26 cellular contexts compared by ENCODE assay signal in genomic region chr4:26866781-26867180, GRCh38. TPM values are rescaled to one million over a fixed set of nuclear protein-coding genes. Genes with fewer than 3 reads are reported as not detected.
DNase-seq lines count a peak whose midpoint lies in the region; ATAC-seq and FAIRE-seq lines count a peak whose summit lies in the region.
"Had no signal": no experiment of that assay in that cellular context is flagged by ENCODE, and none has a peak within 500 bp of the region (broad histone marks: within the 10 kb centered on the region; RNA-seq: fewer than 3 reads in every experiment).

No MANE protein-coding gene starts in this region.

- peaks cover 0 to 11% (median 0%) of the 10 kb centered on the region in 11 experiments; a peak in 5 of 22 replicates for H3K9me3 ChIP-seq in BLaER1 treated with 17β-estradiol and CSF1 and Interleukin-3, amounts not matched to agents 10 nM and 100 nM (replicated peaks in 1 of 11)
- H3K9me3 ChIP-seq: right lobe of liver, SJCRH30, upper lobe of left lung had no signal

- H3K4me3 ChIP-seq in BLaER1 treated with 17β-estradiol and CSF1 and Interleukin-3, amounts not matched to agents 10 nM and 100 nM: no peak overlapping the region
- no peak overlapping the region for H3K4me3 ChIP-seq in H7 (ENCODE audit: insufficient read depth, low read depth, low read length)
- H3K4me3 ChIP-seq: right lobe of liver, SJCRH30, upper lobe of left lung had no signal

- FAIRE-seq in GM19239 (lab: Jason Lieb, UNC): no peak
- FAIRE-seq: bronchial epithelial cell, endometrium had no signal

- POLR2A ChIA-PET in T-cell (lab: Charles Lee): interaction anchor here (0.5 to 4.5 kb wide), 10 partner anchors 14 to 124 kb away, joined by 3 to 33 read pairs (median 4); no protein-coding TSS in a partner anchor

- no peak overlapping the region for H3K27ac ChIP-seq in BLaER1 treated with 17β-estradiol and CSF1 and Interleukin-3, amounts not matched to agents 10 nM and 100 nM
- H3K27ac ChIP-seq: 22Rv1, parathyroid adenoma, right lobe of liver, SJCRH30 had no signal

- no peak for ATAC-seq in T-cell (replicated peaks in 1 of 4)
- peak; percentile 60 for ATAC-seq in effector memory CD8-positive, alpha-beta T cell (replicated peaks)
- ATAC-seq: Panc1, right lobe of liver had no signal

- DNase-seq in T-helper 1 cell: no peak
- DNase-seq in T-cell: no peak
- DNase-seq in effector memory CD8-positive, alpha-beta T cell: no peak
- DNase-seq in H7: no peak
- DNase-seq in GM19239 (ENCODE audit: insufficient read length, low spot score): no peak
- DNase-seq in SIG-M5 treated with dmso at 0.1 percent for 504 hours (lab: John Stamatoyannopoulos, UW; ENCODE audit: unreplicated experiment): no peak
- DNase-seq: Calu3, cortex of kidney, H9, IMR-90, mesenchymal stem cell, NCI-H1417 treated with DMSO at 0.1 percent for 48 hours, NCI-H2107, NCI-H510A, right lobe of liver, SJCRH30, upper lobe of left lung had no signal

- H3K4me1 ChIP-seq in BLaER1 treated with 17β-estradiol and CSF1 and Interleukin-3, amounts not matched to agents 10 nM and 100 nM: peaks cover 36 to 86% (median 66%) of the 10 kb centered on the region in 10 experiments
- H3K4me1 ChIP-seq: parathyroid adenoma had no signal

- no peak overlapping the region for H3K9ac ChIP-seq in BLaER1 treated with 17β-estradiol and CSF1 and Interleukin-3, amounts not matched to agents 10 nM and 100 nM
- H3K9ac ChIP-seq: parathyroid adenoma had no signal

- H3K36me3 Mint-ChIP-seq in T-helper 1 cell treated with Interleukin-12 subunit alpha and Interleukin-12 subunit beta and Interleukin-4 antibody, amounts not matched to agents 30 μg/mL and 1 μg/mL, for 36 hours (ENCODE audit: low read depth): peaks cover 14% of the 10 kb centered on the region
- H3K36me3 Mint-ChIP-seq in T-cell: peaks cover 5% of the 10 kb centered on the region
- peaks cover 8% of the 10 kb centered on the region for H3K36me3 Mint-ChIP-seq in effector memory CD8-positive, alpha-beta T cell (ENCODE audit: insufficient read depth)
- H3K36me3 Mint-ChIP-seq: WTC11 had no signal

- H3K9me3 Mint-ChIP-seq in T-helper 1 cell treated with Interleukin-12 subunit alpha and Interleukin-12 subunit beta and Interleukin-4 antibody, amounts not matched to agents 30 μg/mL and 1 μg/mL, for 36 hours: no peaks in the 10 kb centered on the region
- H3K9me3 Mint-ChIP-seq in T-cell: no peaks in the 10 kb centered on the region
- H3K9me3 Mint-ChIP-seq in effector memory CD8-positive, alpha-beta T cell: no peaks in the 10 kb centered on the region
- H3K9me3 Mint-ChIP-seq: activated T-helper 2 cell treated with anti-CD3 and anti-CD28 coated beads, Interferon-gamma antibody, Interleukin-2, Interleukin-4, amounts not matched to agents 10 μg/mL and 5 μg/mL and 100 μg/mL, durations not matched to agents 14 hours and 24 hours and 36 hours; H9; WTC11 had no signal

- H3K4me1 Mint-ChIP-seq in T-helper 1 cell treated with Interleukin-12 subunit alpha and Interleukin-12 subunit beta and Interleukin-4 antibody, amounts not matched to agents 30 μg/mL and 1 μg/mL, for 36 hours (ENCODE audit: low read depth): peaks cover 58% of the 10 kb centered on the region
- H3K4me1 Mint-ChIP-seq in T-cell: peaks cover 80 to 90% (median 84%) of the 10 kb centered on the region in 3 donors
- peaks cover 46 to 73% of the 10 kb centered on the region in 2 donors for H3K4me1 Mint-ChIP-seq in effector memory CD8-positive, alpha-beta T cell (ENCODE audit: low read depth in 2 of 2)

- H3K27ac Mint-ChIP-seq in T-helper 1 cell treated with Interleukin-12 subunit alpha and Interleukin-12 subunit beta and Interleukin-4 antibody, amounts not matched to agents 30 μg/mL and 1 μg/mL, for 36 hours: no peak overlapping the region
- H3K27ac Mint-ChIP-seq in T-cell: peak overlapping the region; percentile 71 to 73
- peak overlapping the region; percentile 0 to 3 for H3K27ac Mint-ChIP-seq in effector memory CD8-positive, alpha-beta T cell
- H3K27ac Mint-ChIP-seq: activated T-helper 2 cell treated with anti-CD3 and anti-CD28 coated beads, Interferon-gamma antibody, Interleukin-2, Interleukin-4, amounts not matched to agents 10 μg/mL and 5 μg/mL and 100 μg/mL, durations not matched to agents 14 hours and 24 hours and 36 hours; WTC11 had no signal

- H4K20me1 ChIP-seq in BLaER1 treated with 17β-estradiol and CSF1 and Interleukin-3, amounts not matched to agents 10 nM and 100 nM: peaks cover 0 to 92% (median 27%) of the 10 kb centered on the region in 11 experiments; a peak in 14 of 22 replicates

- no peaks in the 10 kb centered on the region for H3K27me3 ChIP-seq in BLaER1 treated with 17β-estradiol and CSF1 and Interleukin-3, amounts not matched to agents 10 nM and 100 nM
- peaks cover 4% of the 10 kb centered on the region; the same call in 1 of the 2 replicates for H3K27me3 ChIP-seq in H7 (ENCODE audit: control insufficient read depth, insufficient read depth, low read length)
- H3K27me3 ChIP-seq: right lobe of liver, SJCRH30, upper lobe of left lung had no signal

- H3K4me2 ChIP-seq in BLaER1 treated with 17β-estradiol and CSF1 and Interleukin-3, amounts not matched to agents 10 nM and 100 nM: peak overlapping the region in 9 of 11 experiments; percentile 28 to 90 (median 76); a peak in 14 of 22 replicates

- no peaks in the 10 kb centered on the region for H3K27me3 Mint-ChIP-seq in T-helper 1 cell treated with Interleukin-12 subunit alpha and Interleukin-12 subunit beta and Interleukin-4 antibody, amounts not matched to agents 30 μg/mL and 1 μg/mL, for 36 hours (ENCODE audit: low read depth)
- no peaks in the 10 kb centered on the region for H3K27me3 Mint-ChIP-seq in T-cell
- H3K27me3 Mint-ChIP-seq in effector memory CD8-positive, alpha-beta T cell: no peaks in the 10 kb centered on the region

- H3K4me3 Mint-ChIP-seq in T-helper 1 cell treated with Interleukin-12 subunit alpha and Interleukin-12 subunit beta and Interleukin-4 antibody, amounts not matched to agents 30 μg/mL and 1 μg/mL, for 36 hours: peak overlapping the region; percentile 3
- peak overlapping the region in 2 of 3 donors; percentile 22 to 54 for H3K4me3 Mint-ChIP-seq in T-cell
- peak overlapping the region; percentile 1 to 65 for H3K4me3 Mint-ChIP-seq in effector memory CD8-positive, alpha-beta T cell
- H3K4me3 Mint-ChIP-seq: WTC11 had no signal

- CTCF ChIA-PET in T-cell (lab: Charles Lee): interaction anchor here (0.5 to 6.2 kb wide), 5 partner anchors 19 to 392 kb away, joined by 3 to 40 read pairs (median 3); no protein-coding TSS in a partner anchor

- peaks cover 0 to 38% (median 17%) of the 10 kb centered on the region in 11 experiments; a peak in 12 of 22 replicates for H3K36me3 ChIP-seq in BLaER1 treated with 17β-estradiol and CSF1 and Interleukin-3, amounts not matched to agents 10 nM and 100 nM
- H3K36me3 ChIP-seq in H7 (replicated peaks; ENCODE audit: control insufficient read depth, insufficient read depth, low read length): no peaks in the 10 kb centered on the region
- H3K36me3 ChIP-seq: right lobe of liver, SJCRH30, upper lobe of left lung had no signal

RNA-seq across cellular contexts. Expression of gene STIM2, which starts 6.1 kb away (rescaled TPM):
- 10 to 100 TPM; 67.9 to 98.7 (median 75.2) TPM for total RNA-seq in T-cell
- total RNA-seq in H7 (2014; rRNA removed; shearing (Covaris generic)): 13.3 and 27.3 TPM in 2 replicates
